Comparison of ENCODE assay signal across 16 cellular contexts in genomic region chr7:73844131-73844547, GRCh38. TPM values are rescaled to one million over a fixed set of nuclear protein-coding genes. Genes with fewer than 3 reads are reported as not detected.
A peak's percentile ranks its signal among the peaks of the same experiment; 100 is the strongest.
DNase-seq lines count a peak whose midpoint lies in the region; ATAC-seq, FAIRE-seq and TF ChIP-seq lines count a peak whose summit lies in the region.
"Had no signal": no experiment of that assay in that cellular context is flagged by ENCODE, and none has a peak within 500 bp of the region (broad histone marks: within the 10 kb centered on the region; RNA-seq: fewer than 3 reads in every experiment).

No MANE protein-coding gene starts in this region.

- no peaks in the 10 kb centered on the region for H3K27me3 ChIP-seq in CD4-positive, CD25-positive, alpha-beta regulatory T cell (ENCODE audit: control insufficient read depth, insufficient read depth, low read length)
- no peaks in the 10 kb centered on the region for H3K27me3 ChIP-seq in stomach
- H3K27me3 ChIP-seq: MG63, pancreas, tibial artery had no signal

- no peak for ATAC-seq in CD4-positive, CD25-positive, alpha-beta regulatory T cell (ENCODE audit: low read depth in 2 of 2)
- no peak for ATAC-seq in naive B cell (ENCODE audit: low read depth in 2 of 2)
- ATAC-seq: mucosa of descending colon, pancreas had no signal

- H3K36me3 ChIP-seq in CD4-positive, CD25-positive, alpha-beta regulatory T cell (ENCODE audit: control insufficient read depth, insufficient read depth, low read length): no peaks in the 10 kb centered on the region
- H3K36me3 ChIP-seq in stomach: no peaks in the 10 kb centered on the region
- H3K36me3 ChIP-seq: MG63, pancreas, tibial artery had no signal

- peak in 1 of 3 donors; percentile 31 for DNase-seq in CD4-positive, CD25-positive, alpha-beta regulatory T cell
- DNase-seq in GM12891 (ENCODE audit: insufficient read length, low spot score): no peak
- no peak for DNase-seq in activated T-helper 2 cell treated with anti-CD3 and anti-CD28 coated beads, Interferon-gamma antibody, Interleukin-2, Interleukin-4, amounts not matched to agents 10 μg/mL and 5 μg/mL and 100 μg/mL, durations not matched to agents 14 hours and 24 hours and 36 hours (ENCODE audit: low spot score)
- DNase-seq in naive B cell: no peak
- DNase-seq in putamen (ENCODE audit: low spot score): no peak
- DNase-seq in activated CD4-positive, alpha-beta T cell treated with anti-CD3 and anti-CD28 coated beads, Interleukin-2, amount 10 ng/mL, durations not matched to agents 24 days and 14 days: no peak
- DNase-seq in stomach: no peak
- DNase-seq: DMS79 treated with DMSO at 0.1 percent for 48 hours; effector memory CD4-positive, alpha-beta T cell; hippocampal formation; MG63; mucosa of descending colon; NCI-H1930; NCI-H524 treated with DMSO at 0.1 percent for 48 hours; pancreas; tibial artery had no signal

- TF ChIP-seq POLR2A in GM12891 (IDR thresholded peaks at IDR 0.05; ENCODE audit: low read depth, low read length) (no peak), stomach (IDR thresholded peaks at IDR 0.05) (no peak)

- no peak for FAIRE-seq in GM12891 (lab: Jason Lieb, UNC)
- FAIRE-seq: pancreas had no signal

- intact Hi-C loops in activated T-helper 2 cell treated with anti-CD3 and anti-CD28 coated beads, Interferon-gamma antibody, Interleukin-2, Interleukin-4, amounts not matched to agents 10 μg/mL and 5 μg/mL and 100 μg/mL, durations not matched to agents 14 hours and 24 hours and 36 hours (cut with micrococcal nuclease): no loop called here
- intact Hi-C loops in activated CD4-positive, alpha-beta T cell treated with anti-CD3 and anti-CD28 coated beads, Interleukin-2, amount 10 ng/mL, durations not matched to agents 24 days and 14 days (cut with micrococcal nuclease): no loop called here
- intact Hi-C loops in stomach (cut with DNase I; ENCODE audit: low total_unique reads): no loop called here

- no peak overlapping the region for H3K27ac ChIP-seq in CD4-positive, CD25-positive, alpha-beta regulatory T cell (ENCODE audit: insufficient read depth, low read length, poor library complexity, severe bottlenecking)
- H3K27ac ChIP-seq in stomach: no peak overlapping the region
- H3K27ac ChIP-seq: pancreas, tibial artery had no signal

- peaks cover 0 to 33% (median 19%) of the 10 kb centered on the region in 4 donors for H3K4me1 Mint-ChIP-seq in CD4-positive, CD25-positive, alpha-beta regulatory T cell
- H3K4me1 Mint-ChIP-seq in activated T-helper 2 cell treated with anti-CD3 and anti-CD28 coated beads, Interferon-gamma antibody, Interleukin-2, Interleukin-4, amounts not matched to agents 10 μg/mL and 5 μg/mL and 100 μg/mL, durations not matched to agents 14 hours and 24 hours and 36 hours (ENCODE audit: low read depth): peaks cover 9% of the 10 kb centered on the region
- peaks cover 15 to 41% (median 33%) of the 10 kb centered on the region in 3 donors for H3K4me1 Mint-ChIP-seq in naive B cell
- H3K4me1 Mint-ChIP-seq in activated CD4-positive, alpha-beta T cell treated with anti-CD3 and anti-CD28 coated beads, Interleukin-2, amount 10 ng/mL, durations not matched to agents 24 days and 14 days: peaks cover 6% of the 10 kb centered on the region

- no peak for TF ChIP-seq EP300 in stomach (IDR thresholded peaks at IDR 0.05)

- 20 to 36% (median 29%) methylated on average over 9 of the region's 9 CpGs for WGBS in stomach, 5 donors

- H3K36me3 Mint-ChIP-seq in CD4-positive, CD25-positive, alpha-beta regulatory T cell: no peaks in the 10 kb centered on the region
- H3K36me3 Mint-ChIP-seq in activated T-helper 2 cell treated with anti-CD3 and anti-CD28 coated beads, Interferon-gamma antibody, Interleukin-2, Interleukin-4, amounts not matched to agents 10 μg/mL and 5 μg/mL and 100 μg/mL, durations not matched to agents 14 hours and 24 hours and 36 hours (ENCODE audit: low read depth): no peaks in the 10 kb centered on the region
- no peaks in the 10 kb centered on the region for H3K36me3 Mint-ChIP-seq in naive B cell
- no peaks in the 10 kb centered on the region for H3K36me3 Mint-ChIP-seq in activated CD4-positive, alpha-beta T cell treated with anti-CD3 and anti-CD28 coated beads, Interleukin-2, amount 10 ng/mL, durations not matched to agents 24 days and 14 days (ENCODE audit: low read depth)

- no peaks in the 10 kb centered on the region for H3K9me3 Mint-ChIP-seq in CD4-positive, CD25-positive, alpha-beta regulatory T cell
- H3K9me3 Mint-ChIP-seq in activated T-helper 2 cell treated with anti-CD3 and anti-CD28 coated beads, Interferon-gamma antibody, Interleukin-2, Interleukin-4, amounts not matched to agents 10 μg/mL and 5 μg/mL and 100 μg/mL, durations not matched to agents 14 hours and 24 hours and 36 hours: no peaks in the 10 kb centered on the region
- no peaks in the 10 kb centered on the region for H3K9me3 Mint-ChIP-seq in naive B cell
- no peaks in the 10 kb centered on the region for H3K9me3 Mint-ChIP-seq in activated CD4-positive, alpha-beta T cell treated with anti-CD3 and anti-CD28 coated beads, Interleukin-2, amount 10 ng/mL, durations not matched to agents 24 days and 14 days

- H3K4me3 Mint-ChIP-seq in CD4-positive, CD25-positive, alpha-beta regulatory T cell: peak overlapping the region; percentile 51 to 84 (median 80)
- H3K4me3 Mint-ChIP-seq in activated T-helper 2 cell treated with anti-CD3 and anti-CD28 coated beads, Interferon-gamma antibody, Interleukin-2, Interleukin-4, amounts not matched to agents 10 μg/mL and 5 μg/mL and 100 μg/mL, durations not matched to agents 14 hours and 24 hours and 36 hours (ENCODE audit: low read depth): peak overlapping the region; percentile 1
- peak overlapping the region; percentile 31 to 79 (median 66) for H3K4me3 Mint-ChIP-seq in naive B cell
- H3K4me3 Mint-ChIP-seq in activated CD4-positive, alpha-beta T cell treated with anti-CD3 and anti-CD28 coated beads, Interleukin-2, amount 10 ng/mL, durations not matched to agents 24 days and 14 days: no peak overlapping the region

- H3K27me3 Mint-ChIP-seq in CD4-positive, CD25-positive, alpha-beta regulatory T cell: no peaks in the 10 kb centered on the region
- peaks cover 15% of the 10 kb centered on the region for H3K27me3 Mint-ChIP-seq in activated T-helper 2 cell treated with anti-CD3 and anti-CD28 coated beads, Interferon-gamma antibody, Interleukin-2, Interleukin-4, amounts not matched to agents 10 μg/mL and 5 μg/mL and 100 μg/mL, durations not matched to agents 14 hours and 24 hours and 36 hours (ENCODE audit: low read depth)
- no peaks in the 10 kb centered on the region for H3K27me3 Mint-ChIP-seq in naive B cell
- peaks cover 21% of the 10 kb centered on the region for H3K27me3 Mint-ChIP-seq in activated CD4-positive, alpha-beta T cell treated with anti-CD3 and anti-CD28 coated beads, Interleukin-2, amount 10 ng/mL, durations not matched to agents 24 days and 14 days

- peaks cover 12% of the 10 kb centered on the region for H3K4me1 ChIP-seq in CD4-positive, CD25-positive, alpha-beta regulatory T cell (ENCODE audit: control insufficient read depth, insufficient read depth, low read length, poor library complexity, severe bottlenecking)
- H3K4me1 ChIP-seq in stomach: peaks cover 5 to 15% (median 10%) of the 10 kb centered on the region in 4 donors

- H3K4me3 ChIP-seq in CD4-positive, CD25-positive, alpha-beta regulatory T cell (ENCODE audit: low read depth, low read length): no peak overlapping the region
- H3K4me3 ChIP-seq in stomach: no peak overlapping the region
- H3K4me3 ChIP-seq: MG63, mucosa of descending colon, pancreas, tibial artery had no signal

- no peak for TF ChIP-seq CTCF in stomach (IDR thresholded peaks at IDR 0.05)

- H3K9me3 ChIP-seq in CD4-positive, CD25-positive, alpha-beta regulatory T cell (ENCODE audit: control insufficient read depth in 2 of 2, low read length in 2 of 2): no peaks in the 10 kb centered on the region
- no peaks in the 10 kb centered on the region for H3K9me3 ChIP-seq in stomach
- H3K9me3 ChIP-seq: MG63, mucosa of descending colon, pancreas, tibial artery had no signal

- peak overlapping the region in 2 of 3 donors; percentile 9 to 22 for H3K27ac Mint-ChIP-seq in CD4-positive, CD25-positive, alpha-beta regulatory T cell
- no peak overlapping the region for H3K27ac Mint-ChIP-seq in activated T-helper 2 cell treated with anti-CD3 and anti-CD28 coated beads, Interferon-gamma antibody, Interleukin-2, Interleukin-4, amounts not matched to agents 10 μg/mL and 5 μg/mL and 100 μg/mL, durations not matched to agents 14 hours and 24 hours and 36 hours
- peak overlapping the region in 4 of 6 donors; percentile 13 to 89 (median 78) for H3K27ac Mint-ChIP-seq in naive B cell
- no peak overlapping the region for H3K27ac Mint-ChIP-seq in activated CD4-positive, alpha-beta T cell treated with anti-CD3 and anti-CD28 coated beads, Interleukin-2, amount 10 ng/mL, durations not matched to agents 24 days and 14 days

RNA-seq across cellular contexts. Expression of gene METTL27, which starts 1.8 kb away (rescaled TPM):
- total RNA-seq in CD4-positive, CD25-positive, alpha-beta regulatory T cell: 2.9 TPM
- 10 to 100 TPM in 2 of 4 donors, 1 to 10 TPM in 2; 1.1 to 29.1 (median 11.9) TPM for polyA plus RNA-seq in CD4-positive, CD25-positive, alpha-beta regulatory T cell
- polyA plus RNA-seq in GM12891 (2012; ENCODE audit: low read depth, missing spikeins): 0.41 TPM
- 0.90 and 0.94 TPM in 2 replicates for total RNA-seq in activated T-helper 2 cell treated with anti-CD3 and anti-CD28 coated beads, Interferon-gamma antibody, Interleukin-2, Interleukin-4, amounts not matched to agents 10 μg/mL and 5 μg/mL and 100 μg/mL, durations not matched to agents 14 hours and 24 hours and 36 hours
- 1 to 10 TPM in 3 of 6 donors, under 1 TPM in 1, not detected in 2; 0.61 to 3.9 (median 1.6) TPM for polyA plus RNA-seq in naive B cell (ENCODE audit: low read depth in 6 of 6)
- total RNA-seq in activated CD4-positive, alpha-beta T cell treated with anti-CD3 and anti-CD28 coated beads, Interleukin-2, amount 10 ng/mL, durations not matched to agents 24 days and 14 days: 1.3 and 1.9 TPM in 2 replicates
- total RNA-seq in stomach: 1 to 10 TPM in 2 of 5 donors, under 1 TPM in 1, not detected in 2; 0.87 to 4.8 (median 3.0) TPM
- polyA plus RNA-seq in stomach: under 1 TPM in 1 of 3 donors, not detected in 2; 0.80 TPM

RNA-seq across cellular contexts. Expression of gene CLDN4, which starts 13.3 kb away (rescaled TPM):
- total RNA-seq in CD4-positive, CD25-positive, alpha-beta regulatory T cell: 0.79 TPM
- under 1 TPM; 0.10 to 0.63 (median 0.23) TPM for polyA plus RNA-seq in CD4-positive, CD25-positive, alpha-beta regulatory T cell
- polyA plus RNA-seq in GM12891 (2012; ENCODE audit: low read depth, missing spikeins): 0.05 TPM
- not detected in 2 replicates for total RNA-seq in activated T-helper 2 cell treated with anti-CD3 and anti-CD28 coated beads, Interferon-gamma antibody, Interleukin-2, Interleukin-4, amounts not matched to agents 10 μg/mL and 5 μg/mL and 100 μg/mL, durations not matched to agents 14 hours and 24 hours and 36 hours
- polyA plus RNA-seq in naive B cell (ENCODE audit: low read depth in 6 of 6) (under 1 TPM in 2 of 6 donors, not detected in 4; 0.08 to 0.13 TPM), stomach (10 to 100 TPM in 2 of 3 donors, 1 to 10 TPM in 1; 2.4 to 51.2 (median 36.1) TPM)
- total RNA-seq in activated CD4-positive, alpha-beta T cell treated with anti-CD3 and anti-CD28 coated beads, Interleukin-2, amount 10 ng/mL, durations not matched to agents 24 days and 14 days: not detected in 2 replicates
- total RNA-seq in stomach: 100 to 1,000 TPM in 1 of 5 donors, 10 to 100 TPM in 3, not detected in 1; 15.6 to 523 (median 17.3) TPM

RNA-seq across cellular contexts. Expression of gene TMEM270, which starts 16.8 kb away (rescaled TPM):
- not detected for total RNA-seq in CD4-positive, CD25-positive, alpha-beta regulatory T cell
- polyA plus RNA-seq in CD4-positive, CD25-positive, alpha-beta regulatory T cell: under 1 TPM in 1 of 4 donors, not detected in 3; 0.34 TPM
- polyA plus RNA-seq in GM12891 (2012; ENCODE audit: low read depth, missing spikeins): not detected
- total RNA-seq in activated T-helper 2 cell treated with anti-CD3 and anti-CD28 coated beads, Interferon-gamma antibody, Interleukin-2, Interleukin-4, amounts not matched to agents 10 μg/mL and 5 μg/mL and 100 μg/mL, durations not matched to agents 14 hours and 24 hours and 36 hours: not detected in 2 replicates
- polyA plus RNA-seq in naive B cell (ENCODE audit: low read depth in 6 of 6) (not detected), stomach (not detected)
- total RNA-seq in activated CD4-positive, alpha-beta T cell treated with anti-CD3 and anti-CD28 coated beads, Interleukin-2, amount 10 ng/mL, durations not matched to agents 24 days and 14 days: not detected in 2 replicates
- total RNA-seq in stomach: not detected
- total RNA-seq: mucosa of descending colon had no signal

Comparison
In these comparisons a context has a peak if more than half of its experiments do, and no peak if none do; other contexts are left out.
1. H3K27ac Mint-ChIP-seq: peak in CD4-positive, CD25-positive, alpha-beta regulatory T cell (2 of 3) and naive B cell (4 of 6); none in activated T-helper 2 cell treated with anti-CD3 and anti-CD28 coated beads, Interferon-gamma antibody, Interleukin-2, Interleukin-4, amounts not matched to agents 10 μg/mL and 5 μg/mL and 100 μg/mL, durations not matched to agents 14 hours and 24 hours and 36 hours (single experiment) and activated CD4-positive, alpha-beta T cell treated with anti-CD3 and anti-CD28 coated beads, Interleukin-2, amount 10 ng/mL, durations not matched to agents 24 days and 14 days (single experiment).